8 cellular contexts compared by ENCODE assay signal in genomic region chr7:102912742-102913141, GRCh38. TPM values are rescaled to one million over a fixed set of nuclear protein-coding genes. Genes with fewer than 3 reads are reported as not detected.
A peak's percentile ranks its signal among the peaks of the same experiment; 100 is the strongest.
DNase-seq lines count a peak whose midpoint lies in the region; ATAC-seq and TF ChIP-seq lines count a peak whose summit lies in the region.

Gene LRRC17, plus strand, starts transcription at chr7:102913000. Its CDS starts 20,914 bp downstream, at chr7:102933914.

- peaks cover 5% of the 10 kb centered on the region for H3K9me3 Mint-ChIP-seq in WTC11

- no peaks in the 10 kb centered on the region for H3K27me3 Mint-ChIP-seq in WTC11 (ENCODE audit: low read depth)

- no peaks in the 10 kb centered on the region for H3K36me3 Mint-ChIP-seq in WTC11

- H3K4me1 Mint-ChIP-seq in WTC11: peaks cover 44% of the 10 kb centered on the region

- ATAC-seq in Right ventricle myocardium inferior (peak; percentile 27), WTC11 (peak; percentile 46), GM18861 (IDR thresholded peaks at IDR 0.05; ENCODE audit: unreplicated experiment) (no peak)

- H3K4me3 Mint-ChIP-seq in WTC11: no peak within 1 kb of the TSS

- TF ChIP-seq CTCF in WTC11 (IDR thresholded peaks at IDR 0.05): no peak

- POLR2A ChIA-PET in WTC11 (lab: Charles Lee): interaction anchor here (0.6 kb wide), 1 partner anchor 62 kb away, joined by 3 read pairs; no protein-coding TSS in a partner anchor

- peak within 1 kb of the TSS; percentile 71 for H3K27ac Mint-ChIP-seq in WTC11

- intact Hi-C loops in Right ventricle myocardium inferior (cut with DNase I) (loop anchor here (10.0 kb wide), 1 partner anchor 82 kb away; no protein-coding TSS in a partner anchor), cardiac septum (cut with DNase I) (no loop called here)

- DNase-seq in Right ventricle myocardium inferior (ENCODE audit: missing footprints) (no peak), cardiac septum (ENCODE audit: low spot score) (no peak), WTC11 (ENCODE audit: low spot score) (no peak), left kidney (ENCODE audit: low read depth, low spot score) (peak; percentile 95), LoVo (ENCODE audit: low spot score) (no peak)
- no peak for DNase-seq in stimulated activated CD4-positive, alpha-beta T cell treated with anti-CD3 and anti-CD28 coated beads, Interleukin-4, amount 100 ng/mL, for 24 hours
- no peak for DNase-seq in stimulated activated CD4-positive, alpha-beta T cell treated with anti-CD3 and anti-CD28 coated beads, Interleukin-4, amount 100 ng/mL, for 1 hour

- CTCF ChIA-PET in WTC11 (lab: Charles Lee): no interaction called here

TF ChIP-seq in WTC11, 78 proteins besides CTCF, POLR2A, EP300 and RAD21:
- TF ChIP-seq SMAD3 (CRISPR knock-in tag; IDR thresholded peaks at IDR 0.05; ENCODE audit: borderline replicate concordance) (no peak), IRF2 (CRISPR knock-in tag; IDR thresholded peaks at IDR 0.05; ENCODE audit: borderline replicate concordance, low read depth) (no peak)

RNA-seq across cellular contexts. Expression of gene LRRC17, which starts in this region (rescaled TPM):
- 2.1 TPM for total RNA-seq in Right ventricle myocardium inferior
- 1.8 TPM for total RNA-seq in cardiac septum
- total RNA-seq in WTC11 (2021): 1.4 to 1.8 TPM (median 1.6 TPM) in 3 replicates
